In genomic region chr21:33069994-33070811, GRCh38 we compare ENCODE assay signal across 9 cellular contexts. TPM values are rescaled to one million over a fixed set of nuclear protein-coding genes. Genes with fewer than 3 reads are reported as not detected.
DNase-seq lines count a peak whose midpoint lies in the region; ATAC-seq and TF ChIP-seq lines count a peak whose summit lies in the region.
"Had no signal": no experiment of that assay in that cellular context is flagged by ENCODE, and none has a peak within 500 bp of the region (broad histone marks: within the 10 kb centered on the region; RNA-seq: fewer than 3 reads in every experiment).

Gene OLIG1, plus strand, starts transcription at chr21:33070141. Its CDS starts 106 bp downstream, at chr21:33070247.

- TF ChIP-seq CTCF in PC-9 (conservative IDR thresholded peaks at IDR 0.05), result no peak

- peak; percentile 65 for ATAC-seq in stimulated activated naive CD8-positive, alpha-beta T cell treated with anti-CD3 and anti-CD28 coated beads, Interleukin-15, Interleukin-2, amounts not matched to agents 100 U/mL and 50 U/mL, for 24 hours
- no peak for ATAC-seq in HG03280 (IDR thresholded peaks at IDR 0.05; ENCODE audit: unreplicated experiment)

- H3K9me3 Mint-ChIP-seq in IgD-negative memory B cell, result peaks cover 0 to 4% (median 4%) of the 10 kb centered on the region in 3 donors
- peaks cover 4% of the 10 kb centered on the region for H3K9me3 Mint-ChIP-seq in T-helper 2 cell treated with Interferon-gamma antibody and Interleukin-4, amounts not matched to agents 5 μg/mL and 100 μg/mL, for 36 hours
- H3K9me3 Mint-ChIP-seq in dendritic cell treated with granulocyte-macrophage colony-stimulating factor and Interleukin-4, amounts not matched to agents 40 ng/mL and 50 ng/mL, for 4 days, result no peaks in the 10 kb centered on the region
- H3K9me3 Mint-ChIP-seq: memory B cell had no signal

- H3K27me3 ChIP-seq in PC-9 (ENCODE audit: insufficient read depth, low read depth), result peaks cover 44% of the 10 kb centered on the region

- H3K4me1 Mint-ChIP-seq in IgD-negative memory B cell, result peaks cover 2 to 9% (median 4%) of the 10 kb centered on the region in 3 donors
- H3K4me1 Mint-ChIP-seq in T-helper 2 cell treated with Interferon-gamma antibody and Interleukin-4, amounts not matched to agents 5 μg/mL and 100 μg/mL, for 36 hours (ENCODE audit: low read depth), result peaks cover 6% of the 10 kb centered on the region
- peaks cover 54% of the 10 kb centered on the region for H3K4me1 Mint-ChIP-seq in dendritic cell treated with granulocyte-macrophage colony-stimulating factor and Interleukin-4, amounts not matched to agents 40 ng/mL and 50 ng/mL, for 4 days (ENCODE audit: low read depth)

- POLR2A ChIA-PET in PC-9 (lab: Charles Lee; ENCODE audit: unreplicated experiment), result no interaction called here

- no peaks in the 10 kb centered on the region for H3F3A ChIP-seq in PC-9 (ENCODE audit: insufficient read depth, low read depth)

- H3K27me3 Mint-ChIP-seq in IgD-negative memory B cell, result peaks cover 57% of the 10 kb centered on the region
- H3K27me3 Mint-ChIP-seq in T-helper 2 cell treated with Interferon-gamma antibody and Interleukin-4, amounts not matched to agents 5 μg/mL and 100 μg/mL, for 36 hours (ENCODE audit: low read depth), result peaks cover 80% of the 10 kb centered on the region
- peaks cover 63% of the 10 kb centered on the region for H3K27me3 Mint-ChIP-seq in dendritic cell treated with granulocyte-macrophage colony-stimulating factor and Interleukin-4, amounts not matched to agents 40 ng/mL and 50 ng/mL, for 4 days

- H3K4me3 ChIP-seq in PC-9, result no peak within 1 kb of the TSS

- H3K36me3 ChIP-seq in PC-9 (ENCODE audit: low read depth), result no peaks in the 10 kb centered on the region

- no peaks in the 10 kb centered on the region for H4K20me1 ChIP-seq in PC-9 (ENCODE audit: insufficient read depth)

- no peaks in the 10 kb centered on the region for H3K79me2 ChIP-seq in PC-9 (ENCODE audit: low read depth)

- no peaks in the 10 kb centered on the region for H3K36me3 Mint-ChIP-seq in IgD-negative memory B cell
- no peaks in the 10 kb centered on the region for H3K36me3 Mint-ChIP-seq in T-helper 2 cell treated with Interferon-gamma antibody and Interleukin-4, amounts not matched to agents 5 μg/mL and 100 μg/mL, for 36 hours (ENCODE audit: low read depth)
- H3K36me3 Mint-ChIP-seq in dendritic cell treated with granulocyte-macrophage colony-stimulating factor and Interleukin-4, amounts not matched to agents 40 ng/mL and 50 ng/mL, for 4 days (ENCODE audit: low read depth), result no peaks in the 10 kb centered on the region

- intact Hi-C loops in dendritic cell treated with granulocyte-macrophage colony-stimulating factor and Interleukin-4, amounts not matched to agents 40 ng/mL and 50 ng/mL, for 4 days (cut with micrococcal nuclease), result loop anchor here (5.0 to 10.0 kb wide), 2 partner anchors 43 to 55 kb away; partner anchors contain the start of gene OLIG2
- intact Hi-C loops in PC-9 (cut with micrococcal nuclease; ENCODE audit: unreplicated experiment), result no loop called here

- peak within 1 kb of the TSS in 3 of 4 donors; percentile 12 to 31 (median 17) for H3K4me3 Mint-ChIP-seq in IgD-negative memory B cell
- peak within 1 kb of the TSS; percentile 76 for H3K4me3 Mint-ChIP-seq in T-helper 2 cell treated with Interferon-gamma antibody and Interleukin-4, amounts not matched to agents 5 μg/mL and 100 μg/mL, for 36 hours
- H3K4me3 Mint-ChIP-seq in dendritic cell treated with granulocyte-macrophage colony-stimulating factor and Interleukin-4, amounts not matched to agents 40 ng/mL and 50 ng/mL, for 4 days, result peak within 1 kb of the TSS; percentile 79

- DNase-seq in DMS114 treated with DMSO at 0.1 percent for 48 hours (lab: John Stamatoyannopoulos, UW; ENCODE audit: unreplicated experiment) (peak; percentile 25), lung microvascular endothelial cell (ENCODE audit: low read depth in 2 of 2) (peak; percentile 22 to 39), PC-9 (no peak)
- DNase-seq in T-helper 2 cell treated with Interferon-gamma antibody and Interleukin-4, amounts not matched to agents 5 μg/mL and 100 μg/mL, for 36 hours (ENCODE audit: low spot score), result peak; percentile 30
- DNase-seq in stimulated activated naive CD8-positive, alpha-beta T cell treated with anti-CD3 and anti-CD28 coated beads, Interleukin-15, Interleukin-2, amounts not matched to agents 100 U/mL and 50 U/mL, for 24 hours, result peak; percentile 42

- H3K9me2 ChIP-seq in PC-9 (ENCODE audit: insufficient read depth), result no peaks in the 10 kb centered on the region

- no peaks in the 10 kb centered on the region for H3K4me1 ChIP-seq in PC-9 (replicated peaks; ENCODE audit: insufficient read depth)

- H3K9me3 ChIP-seq in PC-9 (ENCODE audit: insufficient read depth, low read depth), result no peaks in the 10 kb centered on the region

- H3K27ac ChIP-seq in PC-9, result no peak within 1 kb of the TSS

- H2AFZ ChIP-seq in PC-9, result no peak within 1 kb of the TSS

- no peak within 1 kb of the TSS for H3K27ac Mint-ChIP-seq in IgD-negative memory B cell
- no peak within 1 kb of the TSS for H3K27ac Mint-ChIP-seq in T-helper 2 cell treated with Interferon-gamma antibody and Interleukin-4, amounts not matched to agents 5 μg/mL and 100 μg/mL, for 36 hours
- H3K27ac Mint-ChIP-seq in dendritic cell treated with granulocyte-macrophage colony-stimulating factor and Interleukin-4, amounts not matched to agents 40 ng/mL and 50 ng/mL, for 4 days, result no peak within 1 kb of the TSS
- H3K27ac Mint-ChIP-seq: memory B cell had no signal

- CTCF ChIA-PET in PC-9 (lab: Charles Lee), result no interaction called here

- no TSS peak for BruUV-seq in PC-9 (replicated peaks; lab: Mats Ljungman, UMichigan)

- H3K4me2 ChIP-seq in PC-9, result no peak within 1 kb of the TSS

RNA-seq across cellular contexts. Expression of gene OLIG1, which starts in this region (rescaled TPM):
- not detected for polyA plus RNA-seq in IgD-negative memory B cell
- total RNA-seq in lung microvascular endothelial cell (not detected in 2 replicates), PC-9 (2021) (not detected in 2 replicates)

Comparison
In these comparisons a context has a peak if more than half of its experiments do, and no peak if none do; other contexts are left out.
1. Peak in DNase-seq in lung microvascular endothelial cell; RNA of the gene not detected or under 1 TPM.
2. DNase-seq: peak in DMS114 treated with DMSO at 0.1 percent for 48 hours (single experiment), T-helper 2 cell treated with Interferon-gamma antibody and Interleukin-4, amounts not matched to agents 5 μg/mL and 100 μg/mL, for 36 hours (single experiment) and stimulated activated naive CD8-positive, alpha-beta T cell treated with anti-CD3 and anti-CD28 coated beads, Interleukin-15, Interleukin-2, amounts not matched to agents 100 U/mL and 50 U/mL, for 24 hours (single experiment); none in PC-9 (0 of 2).
3. H3K4me3 Mint-ChIP-seq: peak in every context shown above with its lines; median percentile 79 in dendritic cell treated with granulocyte-macrophage colony-stimulating factor and Interleukin-4, amounts not matched to agents 40 ng/mL and 50 ng/mL, for 4 days; 76 in T-helper 2 cell treated with Interferon-gamma antibody and Interleukin-4, amounts not matched to agents 5 μg/mL and 100 μg/mL, for 36 hours; 17 in IgD-negative memory B cell.